In genomic region chr17:73391331-73392265, GRCh38 we compare ENCODE assay signal across 22 cellular contexts.
DNase-seq lines count a peak whose midpoint lies in the region; ATAC-seq, FAIRE-seq and TF ChIP-seq lines count a peak whose summit lies in the region.
"Had no signal": no experiment of that assay in that cellular context is flagged by ENCODE, and none has a peak within 500 bp of the region (broad histone marks: within the 10 kb centered on the region; RNA-seq: fewer than 3 reads in every experiment).

No MANE protein-coding gene starts in this region.

- H3K27ac ChIP-seq in H1 (ENCODE audit: low read depth, low read length) (no peak overlapping the region), mesenchymal stem cell (ENCODE audit: low read length, poor library complexity, severe bottlenecking) (no peak overlapping the region), spleen (no peak overlapping the region), smooth muscle cell (ENCODE audit: low read depth) (no peak overlapping the region)
- H3K27ac ChIP-seq in CD4-positive, alpha-beta T cell (ENCODE audit: low read depth, low read length), result no peak overlapping the region
- H3K27ac ChIP-seq: BLaER1, GM23248 had no signal

- H3K9me3 ChIP-seq in H1 (ENCODE audit: insufficient read depth in 2 of 2, low read depth in 1 of 2, low read length in 1 of 2) (no peaks in the 10 kb centered on the region), mesenchymal stem cell (ENCODE audit: control insufficient read depth, low read length) (no peaks in the 10 kb centered on the region), spleen (no peaks in the 10 kb centered on the region), smooth muscle cell (replicated peaks; ENCODE audit: low read depth) (no peaks in the 10 kb centered on the region)
- H3K9me3 ChIP-seq in CD4-positive, alpha-beta T cell (ENCODE audit: control insufficient read depth, low read length), result no peaks in the 10 kb centered on the region
- H3K9me3 ChIP-seq: BLaER1 had no signal

- H3K9ac ChIP-seq in H1 (replicated peaks in 1 of 4; ENCODE audit: extremely low read depth in 1 of 4, low read depth in 3 of 4, low read length in 3 of 4) (no peak overlapping the region), mesenchymal stem cell (ENCODE audit: low read length) (no peak overlapping the region), smooth muscle cell (ENCODE audit: low read depth) (no peak overlapping the region)
- H3K9ac ChIP-seq: BLaER1, GM23248 had no signal

- H3K18ac ChIP-seq in H1 (ENCODE audit: extremely low read depth, low read length) (no peak overlapping the region), mesenchymal stem cell (ENCODE audit: low read depth in 1 of 2, low read length in 2 of 2) (no peak overlapping the region)

- no peak overlapping the region for H4K5ac ChIP-seq in H1 (ENCODE audit: insufficient read length, low read depth, low read length)

- intact Hi-C loops in spleen (cut with DNase I; ENCODE audit: low total_unique reads), result no loop called here
- intact Hi-C loops in CD4-positive, alpha-beta T cell (cut with DNase I, micrococcal nuclease), result no loop called here

- H3F3A ChIP-seq in smooth muscle cell (ENCODE audit: low read depth), result no peaks in the 10 kb centered on the region

- POLR2A ChIA-PET in H1 (lab: Charles Lee; ENCODE audit: partially characterized antibody), result no interaction called here
- POLR2A ChIA-PET in CD4-positive, alpha-beta T cell (lab: Charles Lee), result no interaction called here

- H2AFZ ChIP-seq in H1 (ENCODE audit: low read length), result no peak overlapping the region
- no peak overlapping the region for H2AFZ ChIP-seq in mesenchymal stem cell (ENCODE audit: low read depth, low read length)
- H2AFZ ChIP-seq in smooth muscle cell (ENCODE audit: low read depth), result no peak overlapping the region
- H2AFZ ChIP-seq: GM23248 had no signal

- H3K79me2 ChIP-seq in H1 (ENCODE audit: control insufficient read depth in 1 of 2, insufficient read depth in 2 of 2, low read length in 2 of 2) (no peaks in the 10 kb centered on the region), smooth muscle cell (ENCODE audit: low read depth) (no peaks in the 10 kb centered on the region)

- H3K27me3 Mint-ChIP-seq in CD4-positive, alpha-beta T cell, result no peaks in the 10 kb centered on the region
- H3K27me3 Mint-ChIP-seq: IgD-negative memory B cell had no signal

- no peak overlapping the region for H3K4me3 Mint-ChIP-seq in CD4-positive, alpha-beta T cell
- H3K4me3 Mint-ChIP-seq: CD14-positive monocyte; CD8-positive, alpha-beta T cell; IgD-negative memory B cell had no signal

- no peak overlapping the region for H2BK20ac ChIP-seq in H1 (ENCODE audit: low read length)

- no peak for TF ChIP-seq EP300 in H1 (IDR thresholded peaks at IDR 0.05; ENCODE audit: borderline replicate concordance in 1 of 2, low read depth in 2 of 2, low read length in 2 of 2)

- H2AK5ac ChIP-seq in H1 (ENCODE audit: low read depth, low read length), result no peak overlapping the region
- H2AK5ac ChIP-seq in mesenchymal stem cell (ENCODE audit: low read length, severe bottlenecking), result no peak overlapping the region

- H2BK120ac ChIP-seq in H1 (replicated peaks; ENCODE audit: low read depth, low read length), result no peak overlapping the region
- no peak overlapping the region for H2BK120ac ChIP-seq in mesenchymal stem cell (ENCODE audit: low read depth, low read length)

- H4K20me1 ChIP-seq in H1 (replicated peaks in 1 of 2; ENCODE audit: control insufficient read depth in 1 of 2, insufficient read depth in 2 of 2, low read length in 2 of 2) (peaks cover 0 to 1% of the 10 kb centered on the region in 2 experiments), smooth muscle cell (ENCODE audit: low read depth) (no peaks in the 10 kb centered on the region)
- H4K20me1 ChIP-seq: BLaER1 had no signal

- H3K23ac ChIP-seq in H1 (ENCODE audit: insufficient read length), result no peak overlapping the region
- H3K23ac ChIP-seq in mesenchymal stem cell (ENCODE audit: low read length in 2 of 2), result no peak overlapping the region

- no peaks in the 10 kb centered on the region for H3K4me1 Mint-ChIP-seq in CD4-positive, alpha-beta T cell (ENCODE audit: low read depth)
- H3K4me1 Mint-ChIP-seq: CD14-positive monocyte, IgD-negative memory B cell had no signal

- no peak for TF ChIP-seq CTCF in H1 (IDR thresholded peaks at IDR 0.05; ENCODE audit: control extremely low read depth in 1 of 3, insufficient read depth in 1 of 3, low read depth in 1 of 3, low read length in 3 of 3)
- no peak for TF ChIP-seq CTCF in spleen (IDR thresholded peaks at IDR 0.05 in 8 of 11, conservative IDR thresholded peaks at IDR 0.05 in 3 of 11)
- no peak for TF ChIP-seq CTCF in CD4-positive, alpha-beta T cell (IDR thresholded peaks at IDR 0.05)
- TF ChIP-seq CTCF in smooth muscle cell (IDR thresholded peaks at IDR 0.05; ENCODE audit: borderline replicate concordance, insufficient read depth, poor library complexity, severe bottlenecking), result no peak

- no peak overlapping the region for H2BK12ac ChIP-seq in H1 (ENCODE audit: low read depth, low read length)
- no peak overlapping the region for H2BK12ac ChIP-seq in mesenchymal stem cell (ENCODE audit: low read length in 2 of 2)

- no peak for ATAC-seq in GM21528 (IDR thresholded peaks at IDR 0.05; ENCODE audit: low FRiP score, unreplicated experiment)
- no peak for ATAC-seq in CD4-positive, alpha-beta T cell (ENCODE audit: poor library complexity)
- ATAC-seq: CD8-positive, alpha-beta T cell; GM12878; HepG2 had no signal

- H3K4me2 ChIP-seq in H1 (ENCODE audit: insufficient read depth in 1 of 2, low read depth in 2 of 2, low read length in 2 of 2) (no peak overlapping the region), mesenchymal stem cell (ENCODE audit: low read length, poor library complexity, severe bottlenecking) (no peak overlapping the region), smooth muscle cell (no peak overlapping the region)
- H3K4me2 ChIP-seq: BLaER1 had no signal

- no peak for FAIRE-seq in H1 (lab: Jason Lieb, UNC)
- FAIRE-seq: GM12878, H54, HepG2 had no signal

- CTCF ChIA-PET in H1 (lab: Charles Lee; ENCODE audit: partially characterized antibody), result interaction anchor here (0.6 to 3.0 kb wide), 3 partner anchors 17 to 38 kb away, joined by 3 to 15 read pairs (median 10); no protein-coding TSS in a partner anchor
- CTCF ChIA-PET in CD4-positive, alpha-beta T cell (lab: Charles Lee), result no interaction called here

- no peak overlapping the region for H4K91ac ChIP-seq in H1 (replicated peaks; ENCODE audit: insufficient read length, low read length)
- no peak overlapping the region for H4K91ac ChIP-seq in mesenchymal stem cell (ENCODE audit: low read length)

- H4K8ac ChIP-seq in H1 (ENCODE audit: extremely low read depth, insufficient read depth, low read length) (peak overlapping the region; percentile 38; the same call in 1 of the 2 replicates), mesenchymal stem cell (ENCODE audit: low read length) (no peak overlapping the region)

- H3K4me1 ChIP-seq in H1 (replicated peaks in 1 of 4; ENCODE audit: control insufficient read depth in 3 of 4, insufficient read depth in 4 of 4, low read length in 3 of 4) (peaks cover 0 to 2% (median 0%) of the 10 kb centered on the region in 4 experiments; a peak in 3 of 7 replicates), mesenchymal stem cell (ENCODE audit: control insufficient read depth, insufficient read depth, low read depth, low read length) (peaks cover 32% of the 10 kb centered on the region), spleen (peaks cover 0 to 18% (median 2%) of the 10 kb centered on the region in 6 donors), smooth muscle cell (ENCODE audit: low read depth) (no peaks in the 10 kb centered on the region)

- H3K27me3 ChIP-seq in H7 (ENCODE audit: control insufficient read depth, insufficient read depth, low read length) (no peaks in the 10 kb centered on the region), H1 (replicated peaks in 1 of 4; ENCODE audit: control insufficient read depth in 3 of 4, extremely low read depth in 1 of 4, insufficient read depth in 3 of 4, low read length in 3 of 4) (no peaks in the 10 kb centered on the region), mesenchymal stem cell (ENCODE audit: control insufficient read depth in 1 of 2, insufficient read depth in 1 of 2, low read length in 2 of 2) (peaks cover 0 to 41% of the 10 kb centered on the region in 2 experiments), spleen (replicated peaks in 1 of 7) (no peaks in the 10 kb centered on the region), smooth muscle cell (ENCODE audit: low read depth) (no peaks in the 10 kb centered on the region)
- H3K27me3 ChIP-seq in CD4-positive, alpha-beta T cell (ENCODE audit: control insufficient read depth, insufficient read depth, low read length), result no peaks in the 10 kb centered on the region
- H3K27me3 ChIP-seq: BLaER1 had no signal

- peaks cover 18% of the 10 kb centered on the region for H3K36me3 Mint-ChIP-seq in CD4-positive, alpha-beta T cell (ENCODE audit: low read depth)
- H3K36me3 Mint-ChIP-seq: CD14-positive monocyte, IgD-negative memory B cell had no signal

- H3K36me3 ChIP-seq in H7 (replicated peaks; ENCODE audit: control insufficient read depth, insufficient read depth, low read length), result no peaks in the 10 kb centered on the region
- no peaks in the 10 kb centered on the region; a peak in 2 of 8 replicates for H3K36me3 ChIP-seq in H1 (ENCODE audit: control insufficient read depth in 2 of 4, insufficient read depth in 4 of 4, low read length in 3 of 4)
- H3K36me3 ChIP-seq in mesenchymal stem cell (ENCODE audit: control insufficient read depth in 1 of 2, insufficient read depth in 2 of 2, low read depth in 1 of 2, low read length in 2 of 2), result peaks cover 0 to 2% of the 10 kb centered on the region in 2 experiments
- peaks cover 0 to 10% (median 0%) of the 10 kb centered on the region in 6 donors for H3K36me3 ChIP-seq in spleen
- H3K36me3 ChIP-seq in smooth muscle cell (ENCODE audit: low read depth), result no peaks in the 10 kb centered on the region

- H2BK15ac ChIP-seq in H1 (ENCODE audit: low read length) (no peak overlapping the region), mesenchymal stem cell (ENCODE audit: low read depth, poor library complexity, severe bottlenecking) (peak overlapping the region; percentile 8)

- no peaks in the 10 kb centered on the region for H3K9me3 Mint-ChIP-seq in CD4-positive, alpha-beta T cell
- H3K9me3 Mint-ChIP-seq: CD8-positive, alpha-beta T cell; IgD-negative memory B cell had no signal

- H3K4me3 ChIP-seq in H7 (ENCODE audit: insufficient read depth, low read depth, low read length) (no peak overlapping the region), H1 (ENCODE audit: extremely low read depth in 1 of 4, insufficient read depth in 2 of 4, low read depth in 3 of 4, low read length in 4 of 4) (no peak overlapping the region), mesenchymal stem cell (ENCODE audit: insufficient read depth in 1 of 2, low read depth in 1 of 2, low read length in 2 of 2) (no peak overlapping the region), spleen (no peak overlapping the region), smooth muscle cell (no peak overlapping the region)
- H3K4me3 ChIP-seq: BLaER1, GM12878, GM23248 had no signal

- H2BK5ac ChIP-seq in H1 (ENCODE audit: low read depth, low read length), result no peak overlapping the region
- H2BK5ac ChIP-seq in mesenchymal stem cell (ENCODE audit: low read depth, low read length, poor library complexity, severe bottlenecking), result no peak overlapping the region

- TF ChIP-seq POLR2A in H1 (IDR thresholded peaks at IDR 0.05; ENCODE audit: control extremely low read depth in 1 of 2, low read depth in 2 of 2, low read length in 2 of 2), result no peak
- TF ChIP-seq POLR2A in spleen (IDR thresholded peaks at IDR 0.05), result no peak

- 88% methylated on average over 18 of the region's 24 CpGs; no CpG with 5 or more reads in 1 of the 2 experiments for WGBS in H1 (ENCODE audit: extremely low coverage in 1 of 2, insufficient coverage in 1 of 2, insufficient read length in 1 of 2, insufficient replicate concordance in 2 of 2, low coverage in 1 of 2, low lambda C conversion rate in 2 of 2, missing lambda C conversion rate in 1 of 2), 2 experiments
- WGBS in mesenchymal stem cell, result 91% methylated on average over 24 of the region's 24 CpGs
- WGBS in spleen, 5 donors, result 87 to 93% (median 90%) methylated on average over 13 to 24 of the region's 24 CpGs
- 95% methylated on average over 24 of the region's 24 CpGs for WGBS in smooth muscle cell (ENCODE audit: low lambda C conversion rate)

- H3K79me1 ChIP-seq in H1 (ENCODE audit: low read depth, low read length) (no peaks in the 10 kb centered on the region; the same call in 1 of the 2 replicates), mesenchymal stem cell (replicated peaks; ENCODE audit: low read length, poor library complexity, severe bottlenecking) (no peaks in the 10 kb centered on the region)

- no peak overlapping the region for H3K56ac ChIP-seq in H1 (replicated peaks; ENCODE audit: insufficient read length, low read depth, low read length)

- TF ChIP-seq RAD21 in H1 (IDR thresholded peaks at IDR 0.05 in 1 of 2, conservative IDR thresholded peaks at IDR 0.05 in 1 of 2; ENCODE audit: low read depth in 2 of 2, low read length in 2 of 2), result no peak

- H3K23me2 ChIP-seq in H1 (ENCODE audit: low read depth, low read length), result no peaks in the 10 kb centered on the region; the same call in 1 of the 2 replicates

- peak; percentile 27 for DNase-seq in H7
- DNase-seq in H1 (ENCODE audit: low read depth in 1 of 2, low spot score in 2 of 2), result no peak
- no peak for DNase-seq in mesenchymal stem cell
- DNase-seq in spleen, result peak; percentile 54
- DNase-seq in SIG-M5 treated with dmso at 0.1 percent for 504 hours (lab: John Stamatoyannopoulos, UW; ENCODE audit: unreplicated experiment), result no peak
- DNase-seq in CD4-positive, alpha-beta T cell, result no peak
- no peak for DNase-seq in smooth muscle cell (lab: John Stamatoyannopoulos, UW; ENCODE audit: unreplicated experiment)
- DNase-seq: 8988T; Calu3; CD8-positive, alpha-beta T cell; DMS 273 treated with DMSO at 0.1 percent for 48 hours; DMS53; DND-41; EL; GM23248 had no signal

- H3K4ac ChIP-seq in H1 (replicated peaks; ENCODE audit: insufficient read length, low read depth, low read length) (no peak overlapping the region), mesenchymal stem cell (ENCODE audit: low read depth in 1 of 2, low read length in 2 of 2) (no peak overlapping the region)

- H3K27ac Mint-ChIP-seq in CD4-positive, alpha-beta T cell, result no peak overlapping the region
- H3K27ac Mint-ChIP-seq: CD14-positive monocyte; CD8-positive, alpha-beta T cell; IgD-negative memory B cell had no signal

- H3K14ac ChIP-seq in H1 (ENCODE audit: insufficient read length) (no peak overlapping the region), mesenchymal stem cell (ENCODE audit: low read length in 2 of 2) (no peak overlapping the region)

Comparison
In these comparisons a context has a peak if more than half of its experiments do, and no peak if none do; other contexts are left out.
1. DNase-seq: peak in H7 (single experiment) and spleen (single experiment); none in H1 (0 of 2), mesenchymal stem cell (single experiment), SIG-M5 treated with dmso at 0.1 percent for 504 hours (single experiment), CD4-positive, alpha-beta T cell (0 of 10) and smooth muscle cell (single experiment).